1 cellular context compared by ENCODE assay signal in genomic region chr17:17052462-17053221, GRCh38.
TF ChIP-seq lines count a peak whose summit lies in the region.

No MANE protein-coding gene starts in this region.

TF ChIP-seq in GM23338, 12 proteins besides CTCF, POLR2A, EP300 and RAD21 (continued from another document):
- TF ChIP-seq POLR2AphosphoS5 (IDR thresholded peaks at IDR 0.05; ENCODE audit: low read depth) (no peak), EZH2phosphoT487 (IDR thresholded peaks at IDR 0.05; ENCODE audit: unreplicated experiment) (no peak), NANOG (IDR thresholded peaks at IDR 0.05; ENCODE audit: borderline replicate concordance) (no peak), ZNF114 (CRISPR knock-in tag; IDR thresholded peaks at IDR 0.05) (no peak), STAT1 (IDR thresholded peaks at IDR 0.05; ENCODE audit: unreplicated experiment) (no peak), EZH2 (IDR thresholded peaks at IDR 0.05; ENCODE audit: low read depth, unreplicated experiment) (no peak), CREB1 (CRISPR knock-in tag; IDR thresholded peaks at IDR 0.05; ENCODE audit: low read depth) (no peak), REST (IDR thresholded peaks at IDR 0.05; ENCODE audit: unreplicated experiment) (no peak)
